ENCODE assay signal across 1 cellular context in genomic region chr2:83273322-83273721, GRCh38.
TF ChIP-seq lines count a peak whose summit lies in the region.

No MANE protein-coding gene starts in this region.

TF ChIP-seq in HepG2, 621 proteins besides CTCF, POLR2A, EP300 and RAD21 (continued from another document):
- no peak for TF ChIP-seq ZNF318 (CRISPR knock-in tag; IDR thresholded peaks at IDR 0.05)
- no peak for TF ChIP-seq MIER3 (CRISPR knock-in tag; IDR thresholded peaks at IDR 0.05; ENCODE audit: borderline replicate concordance)
- TF ChIP-seq RERE (CRISPR knock-in tag; IDR thresholded peaks at IDR 0.05; ENCODE audit: low read depth), result no peak
- no peak for TF ChIP-seq MTA3 (CRISPR knock-in tag; IDR thresholded peaks at IDR 0.05)
- TF ChIP-seq ZNF143 (CRISPR knock-in tag; IDR thresholded peaks at IDR 0.05), result no peak
- no peak for TF ChIP-seq MTF1 (CRISPR knock-in tag; IDR thresholded peaks at IDR 0.05)
